In genomic region chr17:77324227-77324626, GRCh38 we compare ENCODE assay signal across 8 cellular contexts.
DNase-seq lines count a peak whose midpoint lies in the region; ATAC-seq, FAIRE-seq and TF ChIP-seq lines count a peak whose summit lies in the region.

No MANE protein-coding gene starts in this region.

- H3K27ac ChIP-seq in astrocyte (ENCODE audit: low read depth, low read length): peak overlapping the region; percentile 98
- peak overlapping the region; percentile 90 to 92 for H3K27ac ChIP-seq in tibial artery

- H3K4me2 ChIP-seq in astrocyte (ENCODE audit: low read length): peak overlapping the region; percentile 83

- TF ChIP-seq CTCF in astrocyte (IDR thresholded peaks at IDR 0.05; ENCODE audit: insufficient read depth, low read depth, low read length) (no peak), tibial artery (IDR thresholded peaks at IDR 0.05) (no peak)

- FAIRE-seq in astrocyte (lab: Jason Lieb, UNC): no peak

- H3K36me3 Mint-ChIP-seq in astrocyte (ENCODE audit: low read depth, unreplicated experiment) (no peaks in the 10 kb centered on the region), memory B cell (no peaks in the 10 kb centered on the region)

- H3K9ac ChIP-seq in astrocyte (ENCODE audit: low read length): peak overlapping the region; percentile 91

- H3K79me2 ChIP-seq in astrocyte (ENCODE audit: insufficient read depth, low read length): peaks cover 64% of the 10 kb centered on the region

- H3K4me1 ChIP-seq in astrocyte (ENCODE audit: insufficient read depth, low read length) (peaks cover 59% of the 10 kb centered on the region), tibial artery (peaks cover 24 to 67% (median 53%) of the 10 kb centered on the region in 4 donors)

- H3K36me3 ChIP-seq in astrocyte (ENCODE audit: insufficient read depth, low read length) (no peaks in the 10 kb centered on the region), tibial artery (peaks cover 0 to 4% (median 0%) of the 10 kb centered on the region in 3 donors)

- H3K4me3 Mint-ChIP-seq in astrocyte (ENCODE audit: unreplicated experiment) (peak overlapping the region; percentile 64), memory B cell (peak overlapping the region; percentile 90)

- H3K4me1 Mint-ChIP-seq in astrocyte (ENCODE audit: low read depth, unreplicated experiment) (peaks cover 49% of the 10 kb centered on the region), memory B cell (peaks cover 63% of the 10 kb centered on the region)

- H3K4me3 ChIP-seq in astrocyte (ENCODE audit: insufficient read depth, low read depth, low read length): no peak overlapping the region
- no peak overlapping the region for H3K4me3 ChIP-seq in tibial artery

- H2AFZ ChIP-seq in astrocyte (ENCODE audit: low read depth, low read length): no peak overlapping the region

- H3K9me3 Mint-ChIP-seq in astrocyte (ENCODE audit: unreplicated experiment) (no peaks in the 10 kb centered on the region), memory B cell (no peaks in the 10 kb centered on the region)

- H3K27me3 ChIP-seq in astrocyte (ENCODE audit: insufficient read depth, low read length) (no peaks in the 10 kb centered on the region), tibial artery (no peaks in the 10 kb centered on the region)

- H3K27ac Mint-ChIP-seq in astrocyte (ENCODE audit: unreplicated experiment): peak overlapping the region; percentile 82
- peak overlapping the region; percentile 98 for H3K27ac Mint-ChIP-seq in memory B cell

- intact Hi-C loops in tibial artery (cut with DNase I; ENCODE audit: low total_unique reads): no loop called here

- peaks cover 33% of the 10 kb centered on the region for H4K20me1 ChIP-seq in astrocyte (ENCODE audit: insufficient read depth, low read length)

- ATAC-seq in memory B cell (ENCODE audit: low read depth) (no peak), GM19455 (IDR thresholded peaks at IDR 0.05; ENCODE audit: unreplicated experiment) (no peak), HG02840 (IDR thresholded peaks at IDR 0.05; ENCODE audit: low FRiP score, unreplicated experiment) (no peak)

- DNase-seq in activated effector memory CD4-positive, alpha-beta T cell treated with anti-CD3 and anti-CD28 coated beads, Interleukin-2, amount 50 U/mL, for 16 hours: peak; percentile 55
- DNase-seq in activated effector memory CD4-positive, alpha-beta T cell treated with Interleukin-2 at 50 U/mL for 16 hours: no peak
- DNase-seq in astrocyte (ENCODE audit: low read depth) (no peak), memory B cell (ENCODE audit: low spot score in 2 of 2) (no peak), tibial artery (peak in 1 of 2 donors; percentile 67), NCI-H226 (no peak)

- H3K9me3 ChIP-seq in astrocyte (ENCODE audit: insufficient read depth, low read depth, low read length) (no peaks in the 10 kb centered on the region), tibial artery (no peaks in the 10 kb centered on the region)

- H3K27me3 Mint-ChIP-seq in astrocyte (ENCODE audit: low read depth, unreplicated experiment) (peaks cover 8% of the 10 kb centered on the region), memory B cell (no peaks in the 10 kb centered on the region)
